ENCODE assay signal across 14 cellular contexts in genomic region chr5:20088361-20088760, GRCh38.
DNase-seq lines count a peak whose midpoint lies in the region; ATAC-seq and TF ChIP-seq lines count a peak whose summit lies in the region.
"Had no signal": no experiment of that assay in that cellular context is flagged by ENCODE, and none has a peak within 500 bp of the region (broad histone marks: within the 10 kb centered on the region; RNA-seq: fewer than 3 reads in every experiment).

No MANE protein-coding gene starts in this region.

- H3K27me3 ChIP-seq in cardiac muscle cell, result no peaks in the 10 kb centered on the region
- no peaks in the 10 kb centered on the region for H3K27me3 ChIP-seq in left ventricle myocardium inferior (ENCODE audit: low read depth)

- H3K36me3 ChIP-seq in cardiac muscle cell, result no peaks in the 10 kb centered on the region
- no peaks in the 10 kb centered on the region for H3K36me3 ChIP-seq in left ventricle myocardium inferior

- intact Hi-C loops in left ventricle myocardium inferior (cut with micrococcal nuclease), result no loop called here

- ATAC-seq in GM21390 (IDR thresholded peaks at IDR 0.05; ENCODE audit: unreplicated experiment), result no peak

- no peak for DNase-seq in cardiac muscle cell (ENCODE audit: low read depth in 1 of 2, low spot score in 1 of 2)
- DNase-seq in left ventricle myocardium inferior, result no peak
- DNase-seq in cerebellar cortex (ENCODE audit: low spot score), result peak; percentile 97
- peak; percentile 53 for DNase-seq in fibroblast of the aortic adventitia (ENCODE audit: low read depth)
- no peak for DNase-seq in stimulated activated naive CD4-positive, alpha-beta T cell (lab: John Stamatoyannopoulos, UW)
- no peak for DNase-seq in stimulated activated CD4-positive, alpha-beta T cell treated with anti-CD3 and anti-CD28 coated beads, Interleukin-2, amount 100 ng/mL, for 48 hours
- DNase-seq: 8988T; ACHN; Calu3; CD4-positive, alpha-beta T cell; DMS153; HCEC 1CT; HFFc6 had no signal

- no peaks in the 10 kb centered on the region for H3K9me3 ChIP-seq in cardiac muscle cell (ENCODE audit: low read depth)
- H3K9me3 ChIP-seq in left ventricle myocardium inferior (replicated peaks), result peaks cover 23% of the 10 kb centered on the region

- H3K4me1 ChIP-seq in cardiac muscle cell (ENCODE audit: low read depth) (peaks cover 6% of the 10 kb centered on the region), left ventricle myocardium inferior (no peaks in the 10 kb centered on the region)

- TF ChIP-seq CTCF in cardiac muscle cell (IDR thresholded peaks at IDR 0.05; ENCODE audit: low read depth, low read length) (no peak), left ventricle myocardium inferior (IDR thresholded peaks at IDR 0.05; ENCODE audit: borderline replicate concordance) (no peak), fibroblast of the aortic adventitia (IDR thresholded peaks at IDR 0.05; ENCODE audit: insufficient read depth, low read length) (no peak)

- H3K27ac ChIP-seq in cardiac muscle cell (peak overlapping the region; percentile 2), left ventricle myocardium inferior (replicated peaks) (no peak overlapping the region)

- no peak overlapping the region for H3K4me3 ChIP-seq in cardiac muscle cell
- H3K4me3 ChIP-seq in left ventricle myocardium inferior, result no peak overlapping the region
- H3K4me3 ChIP-seq in fibroblast of the aortic adventitia (ENCODE audit: low read depth, low read length), result no peak overlapping the region

Comparison
In these comparisons a context has a peak if more than half of its experiments do, and no peak if none do; other contexts are left out.
1. DNase-seq: peak in cerebellar cortex (single experiment) and fibroblast of the aortic adventitia (single experiment); none in cardiac muscle cell (0 of 2), left ventricle myocardium inferior (single experiment), stimulated activated naive CD4-positive, alpha-beta T cell (0 of 6) and stimulated activated CD4-positive, alpha-beta T cell treated with anti-CD3 and anti-CD28 coated beads, Interleukin-2, amount 100 ng/mL, for 48 hours (0 of 2).